26 cellular contexts compared by ENCODE assay signal in the genomic region with DNA sequence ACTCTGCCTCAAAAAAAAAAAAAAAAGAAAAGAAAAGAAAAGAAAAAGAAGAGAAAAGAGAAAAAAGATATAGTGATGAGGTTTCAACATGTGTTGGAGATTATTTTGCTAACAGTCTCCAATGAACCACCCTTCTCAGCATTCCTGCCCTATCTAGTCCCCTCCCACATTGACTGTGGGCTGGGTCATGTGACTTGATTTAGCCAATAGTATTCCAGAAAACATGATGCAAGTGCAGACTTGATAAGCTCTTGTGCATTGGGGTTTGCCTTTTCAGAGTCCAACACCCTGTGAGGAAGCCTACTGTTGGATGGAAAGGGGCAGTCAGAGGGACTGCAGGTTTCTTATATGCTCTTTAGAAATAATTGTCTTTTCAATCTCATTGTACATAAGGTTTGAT. TPM values are rescaled to one million over a fixed set of nuclear protein-coding genes. Genes with fewer than 3 reads are reported as not detected.
DNase-seq lines count a peak whose midpoint lies in the region; FAIRE-seq and TF ChIP-seq lines count a peak whose summit lies in the region.
"Had no signal": no experiment of that assay in that cellular context is flagged by ENCODE, and none has a peak within 500 bp of the region (broad histone marks: within the 10 kb centered on the region; RNA-seq: fewer than 3 reads in every experiment).

No MANE protein-coding gene starts in this region.

- H3K18ac ChIP-seq in H1 (ENCODE audit: extremely low read depth, low read length): no peak overlapping the region

- CTCF ChIA-PET in H1 (lab: Charles Lee; ENCODE audit: partially characterized antibody): no interaction called here

- no peak overlapping the region for H3K9ac ChIP-seq in H1 (replicated peaks in 1 of 4; ENCODE audit: extremely low read depth in 1 of 4, low read depth in 3 of 4, low read length in 3 of 4)

- no peak for TF ChIP-seq CTCF in H1 (IDR thresholded peaks at IDR 0.05; ENCODE audit: control extremely low read depth in 1 of 3, insufficient read depth in 1 of 3, low read depth in 1 of 3, low read length in 3 of 3)
- no peak for TF ChIP-seq CTCF in uterus (IDR thresholded peaks at IDR 0.05)

- H3K27ac ChIP-seq in H1 (ENCODE audit: low read depth, low read length) (no peak overlapping the region), uterus (no peak overlapping the region)
- H3K27ac ChIP-seq in effector memory CD4-positive, alpha-beta T cell (ENCODE audit: insufficient read depth, low read length, poor library complexity, severe bottlenecking): no peak overlapping the region
- H3K27ac ChIP-seq: right lobe of liver, tibial nerve, VCaP had no signal

- no peak overlapping the region for H3K56ac ChIP-seq in H1 (replicated peaks; ENCODE audit: insufficient read length, low read depth, low read length)

- TF ChIP-seq RAD21 in H1 (IDR thresholded peaks at IDR 0.05 in 1 of 2, conservative IDR thresholded peaks at IDR 0.05 in 1 of 2; ENCODE audit: low read depth in 2 of 2, low read length in 2 of 2): no peak

- H3K4ac ChIP-seq in H1 (replicated peaks; ENCODE audit: insufficient read length, low read depth, low read length): no peak overlapping the region

- H3K23ac ChIP-seq in H1 (ENCODE audit: insufficient read length): no peak overlapping the region

- no peak overlapping the region; the same call in 1 of the 2 replicates for H2AFZ ChIP-seq in H1 (ENCODE audit: low read length)

- H4K20me1 ChIP-seq in H1 (replicated peaks in 1 of 2; ENCODE audit: control insufficient read depth in 1 of 2, insufficient read depth in 2 of 2, low read length in 2 of 2): no peaks in the 10 kb centered on the region

- H2BK120ac ChIP-seq in H1 (replicated peaks; ENCODE audit: low read depth, low read length): no peak overlapping the region

- no peak overlapping the region for H3K4me3 ChIP-seq in H1 (ENCODE audit: extremely low read depth in 1 of 4, insufficient read depth in 2 of 4, low read depth in 3 of 4, low read length in 4 of 4)
- H3K4me3 ChIP-seq in uterus: no peak overlapping the region
- H3K4me3 ChIP-seq in effector memory CD4-positive, alpha-beta T cell (ENCODE audit: insufficient read depth, low read depth, low read length, poor library complexity, severe bottlenecking): no peak overlapping the region
- H3K4me3 ChIP-seq: lung, right lobe of liver, tibial nerve had no signal

- no peak overlapping the region for H3K14ac ChIP-seq in H1 (ENCODE audit: insufficient read length)

- DNase-seq in DMS53 (lab: John Stamatoyannopoulos, UW): peak; percentile 4
- no peak for DNase-seq in DMS53 treated with DMSO at 0.1 percent for 48 hours (lab: John Stamatoyannopoulos, UW; ENCODE audit: unreplicated experiment)
- peak; percentile 83 for DNase-seq in NCI-H226
- DNase-seq in H1 (ENCODE audit: low read depth in 1 of 2, low spot score in 2 of 2): no peak
- peak; percentile 22 for DNase-seq in iris pigment epithelial cell (ENCODE audit: low read depth)
- DNase-seq in uterus: no peak
- DNase-seq in effector memory CD4-positive, alpha-beta T cell: no peak
- DNase-seq in dedifferentiated amniotic fluid mesenchymal stem cell (ENCODE audit: extremely low spot score): no peak
- DNase-seq: 8988T; activated CD4-positive, alpha-beta memory T cell treated with anti-CD3 and anti-CD28 coated beads for 36 hours; activated naive CD4-positive, alpha-beta T cell treated with Interleukin-2 at 50 U/mL for 16 hours; activated T-cell treated with anti-CD3 and anti-CD28 coated beads, Interleukin-2, amount 50 U/mL, for 1 hour; aorta; C1 segment of cervical spinal cord; DMS79 treated with DMSO at 0.1 percent for 48 hours; NCI-H1436 treated with DMSO at 0.1 percent for 48 hours; right lobe of liver; stimulated activated naive CD4-positive, alpha-beta T cell treated with Interleukin-2 at 50 U/mL for 16 hours; T-helper 1 cell had no signal

- intact Hi-C loops in uterus (cut with DNase I; ENCODE audit: low total_unique reads): no loop called here

- FAIRE-seq in H1 (lab: Jason Lieb, UNC): peak; percentile 28
- FAIRE-seq: colon, endothelial cell of umbilical vein, islet of Langerhans had no signal

- no peaks in the 10 kb centered on the region for H3K4me1 ChIP-seq in H1 (replicated peaks in 1 of 4; ENCODE audit: control insufficient read depth in 3 of 4, insufficient read depth in 4 of 4, low read length in 3 of 4)
- H3K4me1 ChIP-seq in uterus: no peaks in the 10 kb centered on the region
- no peaks in the 10 kb centered on the region for H3K4me1 ChIP-seq in effector memory CD4-positive, alpha-beta T cell (ENCODE audit: control insufficient read depth, insufficient read depth, low read length, poor library complexity, severe bottlenecking)

- no peak overlapping the region for H4K91ac ChIP-seq in H1 (replicated peaks; ENCODE audit: insufficient read length, low read length)

- no peak for TF ChIP-seq POLR2A in H1 (IDR thresholded peaks at IDR 0.05; ENCODE audit: control extremely low read depth in 1 of 2, low read depth in 2 of 2, low read length in 2 of 2)
- no peak for TF ChIP-seq POLR2A in uterus (IDR thresholded peaks at IDR 0.05)

- no peak overlapping the region for H4K5ac ChIP-seq in H1 (ENCODE audit: insufficient read length, low read depth, low read length)

- H3K36me3 ChIP-seq in H1 (ENCODE audit: control insufficient read depth in 2 of 4, insufficient read depth in 4 of 4, low read length in 3 of 4): no peaks in the 10 kb centered on the region
- no peaks in the 10 kb centered on the region for H3K36me3 ChIP-seq in uterus
- H3K36me3 ChIP-seq in effector memory CD4-positive, alpha-beta T cell (ENCODE audit: control insufficient read depth, insufficient read depth, low read length): no peaks in the 10 kb centered on the region
- H3K36me3 ChIP-seq: right lobe of liver, tibial nerve had no signal

- no peak overlapping the region for H3K4me2 ChIP-seq in H1 (ENCODE audit: insufficient read depth in 1 of 2, low read depth in 2 of 2, low read length in 2 of 2)

- H3K23me2 ChIP-seq in H1 (ENCODE audit: low read depth, low read length): no peaks in the 10 kb centered on the region

- H2BK5ac ChIP-seq in H1 (ENCODE audit: low read depth, low read length): no peak overlapping the region

- TF ChIP-seq EP300 in H1 (IDR thresholded peaks at IDR 0.05; ENCODE audit: borderline replicate concordance in 1 of 2, low read depth in 2 of 2, low read length in 2 of 2): no peak

- H2BK20ac ChIP-seq in H1 (ENCODE audit: low read length): no peak overlapping the region

- H3K79me2 ChIP-seq in H1 (ENCODE audit: control insufficient read depth in 1 of 2, insufficient read depth in 2 of 2, low read length in 2 of 2): no peaks in the 10 kb centered on the region

- no peaks in the 10 kb centered on the region for H3K9me3 ChIP-seq in H1 (ENCODE audit: insufficient read depth in 2 of 2, low read depth in 1 of 2, low read length in 1 of 2)
- H3K9me3 ChIP-seq in uterus: no peaks in the 10 kb centered on the region
- H3K9me3 ChIP-seq in effector memory CD4-positive, alpha-beta T cell (ENCODE audit: control insufficient read depth, low read length): no peaks in the 10 kb centered on the region
- H3K9me3 ChIP-seq: right lobe of liver, tibial nerve had no signal

- POLR2A ChIA-PET in H1 (lab: Charles Lee; ENCODE audit: partially characterized antibody): no interaction called here

- H4K8ac ChIP-seq in H1 (ENCODE audit: extremely low read depth, insufficient read depth, low read length): no peak overlapping the region

- no peak overlapping the region for H2BK15ac ChIP-seq in H1 (ENCODE audit: low read length)

- H2AK5ac ChIP-seq in H1 (ENCODE audit: low read depth, low read length): no peak overlapping the region

- H3K27me3 ChIP-seq in H1 (replicated peaks in 1 of 4; ENCODE audit: control insufficient read depth in 3 of 4, extremely low read depth in 1 of 4, insufficient read depth in 3 of 4, low read length in 3 of 4) (no peaks in the 10 kb centered on the region), uterus (no peaks in the 10 kb centered on the region)
- H3K27me3 ChIP-seq in effector memory CD4-positive, alpha-beta T cell (replicated peaks; ENCODE audit: control insufficient read depth, insufficient read depth, low read length, poor library complexity, severe bottlenecking): no peaks in the 10 kb centered on the region
- H3K27me3 ChIP-seq: right lobe of liver, tibial nerve had no signal

- H2BK12ac ChIP-seq in H1 (ENCODE audit: low read depth, low read length): no peak overlapping the region

- H3K79me1 ChIP-seq in H1 (ENCODE audit: low read depth, low read length): no peaks in the 10 kb centered on the region

TF ChIP-seq in H1, 55 proteins besides CTCF, POLR2A, EP300 and RAD21:
- no peak for TF ChIP-seq POU5F1 (IDR thresholded peaks at IDR 0.05; ENCODE audit: low read depth, low read length)
- TF ChIP-seq, protein P1, sequence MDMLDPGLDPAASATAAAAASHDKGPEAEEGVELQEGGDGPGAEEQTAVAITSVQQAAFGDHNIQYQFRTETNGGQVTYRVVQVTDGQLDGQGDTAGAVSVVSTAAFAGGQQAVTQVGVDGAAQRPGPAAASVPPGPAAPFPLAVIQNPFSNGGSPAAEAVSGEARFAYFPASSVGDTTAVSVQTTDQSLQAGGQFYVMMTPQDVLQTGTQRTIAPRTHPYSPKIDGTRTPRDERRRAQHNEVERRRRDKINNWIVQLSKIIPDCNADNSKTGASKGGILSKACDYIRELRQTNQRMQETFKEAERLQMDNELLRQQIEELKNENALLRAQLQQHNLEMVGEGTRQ (IDR thresholded peaks at IDR 0.05; ENCODE audit: low read length): peak; percentile 54; the same call in 1 of the 2 replicates
TF ChIP-seq in H1: peak in this region for 1.

RNA-seq across cellular contexts. Expression of a gene that starts 37.8 kb away (rescaled TPM):
- 24.0 and 26.2 TPM in 2 replicates for total RNA-seq in H1 (2021; fragmentation: NEBNext Ultra II Directional; extraction: Animal tissue kit (Norgen Biotek cat#: 25700))
- 3.6 and 4.3 TPM in 2 replicates for polyA plus RNA-seq in H1 (2011; rRNA removed)
- 3.0 TPM for polyA plus RNA-seq in H1 (2011; cell fraction: cytosol; rRNA removed)
- polyA plus RNA-seq in H1 (2011; cell fraction: nucleus; rRNA removed): 10.0 TPM
- polyA plus RNA-seq in H1 (2012, experiment 1 of 2): 3.0 to 6.3 TPM (median 4.8 TPM) in 4 replicates
- 0.33 TPM for polyA plus RNA-seq in H1 (2012, experiment 2 of 2)
- polyA plus RNA-seq in H1 (2013, experiment 1 of 2): 4.5 TPM
- polyA plus RNA-seq in H1 (2013, experiment 2 of 2): 4.4 TPM
- polyA minus RNA-seq in H1 (2011; rRNA and poly(A)+ RNA removed): 30.1 and 42.0 TPM in 2 replicates
- polyA minus RNA-seq in H1 (2011; cell fraction: cytosol; rRNA and poly(A)+ RNA removed): 17.8 TPM
- 121 TPM for polyA minus RNA-seq in H1 (2011; cell fraction: nucleus; rRNA and poly(A)+ RNA removed)
- total RNA-seq in uterus: 10 to 100 TPM in 1 of 4 donors, 1 to 10 TPM in 1, under 1 TPM in 2; 0.51 to 12.7 (median 3.1) TPM
- total RNA-seq: myocyte had no signal
- polyA plus RNA-seq: aorta had no signal

Comparison
In these comparisons a context has a peak if more than half of its experiments do, and no peak if none do; other contexts are left out.
1. DNase-seq: peak in DMS53 (single experiment), NCI-H226 (single experiment) and iris pigment epithelial cell (single experiment); none in DMS53 treated with DMSO at 0.1 percent for 48 hours (single experiment), H1 (0 of 2), uterus (0 of 2), effector memory CD4-positive, alpha-beta T cell (0 of 3) and dedifferentiated amniotic fluid mesenchymal stem cell (single experiment).